ENCODE assay signal across 1 cellular context in the genomic region with DNA sequence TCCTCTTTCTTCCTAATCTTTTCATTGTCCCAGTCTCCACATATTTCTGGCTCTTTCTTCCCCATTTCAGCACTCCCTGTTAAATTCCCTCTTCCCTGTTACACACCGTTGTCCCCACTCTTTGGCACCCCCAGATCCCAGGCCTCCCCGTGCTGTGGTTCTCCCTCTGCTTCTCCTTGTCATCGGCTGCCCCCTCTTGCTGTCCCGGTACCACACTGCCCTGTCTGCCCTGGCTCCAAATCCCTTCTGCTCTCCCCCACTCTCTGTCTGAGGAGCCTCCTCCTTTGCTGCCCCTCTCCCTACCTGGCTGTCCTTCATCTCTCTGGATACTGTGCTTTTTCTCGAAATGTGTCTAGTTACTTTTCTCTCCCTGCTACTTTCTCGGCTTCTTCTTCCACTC.
TF ChIP-seq lines count a peak whose summit lies in the region.

No MANE protein-coding gene starts in this region.

TF ChIP-seq in H1, 55 proteins besides CTCF, POLR2A, EP300 and RAD21:
- TF ChIP-seq RXRA (IDR thresholded peaks at IDR 0.05; ENCODE audit: insufficient read depth, low read depth, low read length) (no peak), TCF12 (IDR thresholded peaks at IDR 0.05; ENCODE audit: low read depth, low read length) (no peak), YY1 (IDR thresholded peaks at IDR 0.05; ENCODE audit: low read depth, low read length) (no peak), NANOG (IDR thresholded peaks at IDR 0.05; ENCODE audit: insufficient read depth, low read depth, low read length, poor library complexity, severe bottlenecking) (no peak), CTBP2 (IDR thresholded peaks at IDR 0.05; ENCODE audit: borderline replicate concordance, insufficient read depth, insufficient read length, low read length) (no peak), CHD1 (IDR thresholded peaks at IDR 0.05; ENCODE audit: low read depth, low read length) (no peak), KDM5A (IDR thresholded peaks at IDR 0.05; ENCODE audit: low read length) (no peak), SP4 (IDR thresholded peaks at IDR 0.05; ENCODE audit: low read length) (no peak), CREB1 (IDR thresholded peaks at IDR 0.05) (no peak), SAP30 (IDR thresholded peaks at IDR 0.05; ENCODE audit: insufficient read depth, insufficient replicate concordance, low read length) (no peak), FOSL1 (IDR thresholded peaks at IDR 0.05; ENCODE audit: insufficient read depth, low read depth, low read length) (no peak), MAX (IDR thresholded peaks at IDR 0.05) (no peak), HDAC6 (IDR thresholded peaks at IDR 0.05; ENCODE audit: low read depth, low read length) (no peak), BACH1 (IDR thresholded peaks at IDR 0.05; ENCODE audit: low read length) (no peak), SRF (IDR thresholded peaks at IDR 0.05; ENCODE audit: low read depth, low read length) (no peak), SP1 (IDR thresholded peaks at IDR 0.05; ENCODE audit: low read depth, low read length) (no peak), POLR2AphosphoS5 (IDR thresholded peaks at IDR 0.05; ENCODE audit: low read depth, low read length) (no peak)
- TF ChIP-seq, protein P1, sequence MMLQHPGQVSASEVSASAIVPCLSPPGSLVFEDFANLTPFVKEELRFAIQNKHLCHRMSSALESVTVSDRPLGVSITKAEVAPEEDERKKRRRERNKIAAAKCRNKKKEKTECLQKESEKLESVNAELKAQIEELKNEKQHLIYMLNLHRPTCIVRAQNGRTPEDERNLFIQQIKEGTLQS (IDR thresholded peaks at IDR 0.05; ENCODE audit: insufficient read depth, low read depth, low read length), result no peak
